In genomic region chr6:158909938-158910337, GRCh38 we compare ENCODE assay signal across 13 cellular contexts.
DNase-seq lines count a peak whose midpoint lies in the region; ATAC-seq, FAIRE-seq and TF ChIP-seq lines count a peak whose summit lies in the region.
"Had no signal": no experiment of that assay in that cellular context is flagged by ENCODE, and none has a peak within 500 bp of the region (broad histone marks: within the 10 kb centered on the region; RNA-seq: fewer than 3 reads in every experiment).

No MANE protein-coding gene starts in this region.

- no peak for ATAC-seq in stimulated activated naive CD8-positive, alpha-beta T cell treated with anti-CD3 and anti-CD28 coated beads, Interleukin-15, amount 100 ng/mL, for 72 hours
- no peak for ATAC-seq in activated naive CD8-positive, alpha-beta T cell treated with anti-CD3 and anti-CD28 coated beads, Interleukin-2, amount 50 U/mL, for 24 hours
- ATAC-seq in left lobe of liver (no peak), HG03439 (IDR thresholded peaks at IDR 0.05; ENCODE audit: unreplicated experiment) (no peak), GM18868 (IDR thresholded peaks at IDR 0.05; ENCODE audit: unreplicated experiment) (no peak), GM21529 (IDR thresholded peaks at IDR 0.05; ENCODE audit: unreplicated experiment) (no peak)
- ATAC-seq: heart right ventricle had no signal

- H3K36me3 ChIP-seq in keratinocyte (ENCODE audit: control insufficient read depth in 2 of 2, extremely low read depth in 1 of 2, insufficient read depth in 2 of 2, low read length in 2 of 2) = no peaks in the 10 kb centered on the region
- H3K36me3 ChIP-seq: heart right ventricle had no signal

- H4K20me1 ChIP-seq in keratinocyte (ENCODE audit: control insufficient read depth, extremely low read depth, insufficient read depth, low read length) = no peaks in the 10 kb centered on the region

- H3K4me2 ChIP-seq in keratinocyte (ENCODE audit: control insufficient read depth, extremely low read depth, insufficient read depth, low read depth, low read length) = peak overlapping the region; percentile 70

- no peaks in the 10 kb centered on the region for H3K79me2 ChIP-seq in keratinocyte (ENCODE audit: control insufficient read depth, insufficient read depth, low read length)

- peaks cover 6% of the 10 kb centered on the region for H3K9me3 ChIP-seq in keratinocyte (ENCODE audit: control insufficient read depth, low read depth, low read length)

- H3K27ac ChIP-seq in keratinocyte (ENCODE audit: control insufficient read depth, insufficient read depth, low read length) = peak overlapping the region; percentile 44
- H3K27ac ChIP-seq: heart right ventricle had no signal

- no peaks in the 10 kb centered on the region for H3K9me1 ChIP-seq in keratinocyte (ENCODE audit: control insufficient read depth, extremely low read depth, insufficient read depth, low read length)

- no peak for FAIRE-seq in keratinocyte (lab: Jason Lieb, UNC)
- FAIRE-seq: G401.6 had no signal

- H3K4me3 ChIP-seq in keratinocyte (ENCODE audit: control insufficient read depth in 2 of 3, extremely low read depth in 1 of 3, insufficient read depth in 2 of 3, low read depth in 1 of 3, low read length in 3 of 3) = peak overlapping the region in 1 of 3 experiments; percentile 20
- H3K4me3 ChIP-seq: heart right ventricle had no signal

- peak overlapping the region; percentile 1 for H3K4me3 Mint-ChIP-seq in stimulated activated naive CD8-positive, alpha-beta T cell treated with anti-CD3 and anti-CD28 coated beads, Interleukin-15, Interleukin-2, amounts not matched to agents 100 ng/mL and 50 ng/mL, for 24 hours
- peak overlapping the region in 1 of 2 donors; percentile 21 for H3K4me3 Mint-ChIP-seq in stimulated activated naive CD8-positive, alpha-beta T cell treated with anti-CD3 and anti-CD28 coated beads, Interleukin-15, amount 100 ng/mL, for 72 hours
- H3K4me3 Mint-ChIP-seq in activated naive CD8-positive, alpha-beta T cell treated with anti-CD3 and anti-CD28 coated beads, Interleukin-2, amount 50 U/mL, for 24 hours = no peak overlapping the region

- DNase-seq in stimulated activated naive CD8-positive, alpha-beta T cell treated with anti-CD3 and anti-CD28 coated beads, Interleukin-15, amount 100 ng/mL, for 72 hours = no peak
- DNase-seq in activated naive CD8-positive, alpha-beta T cell treated with anti-CD3 and anti-CD28 coated beads, Interleukin-2, amount 50 U/mL, for 24 hours = no peak
- DNase-seq in keratinocyte (ENCODE audit: low read depth, low spot score) = no peak
- no peak for DNase-seq in left lobe of liver (ENCODE audit: low spot score)
- DNase-seq: activated CD4-positive, CD25-positive, alpha-beta regulatory T cell treated with anti-CD3 and anti-CD28 coated beads, Interleukin-2, amount 50 U/mL, for 72 hours; activated effector memory CD4-positive, alpha-beta T cell treated with Interleukin-2 at 50 U/mL for 16 hours; heart right ventricle; SHP77 treated with DMSO at 0.1 percent for 48 hours had no signal

- no peak for TF ChIP-seq CTCF in keratinocyte (optimal IDR thresholded peaks at IDR 0.05 in 1 of 3, IDR thresholded peaks at IDR 0.05 in 1 of 3, conservative IDR thresholded peaks at IDR 0.05 in 1 of 3; ENCODE audit: extremely low read depth in 1 of 3, insufficient read depth in 2 of 3, low read length in 3 of 3)

- peaks cover 11% of the 10 kb centered on the region for H3K4me1 ChIP-seq in keratinocyte (ENCODE audit: control insufficient read depth, extremely low read depth, insufficient read depth, low read length)

- H3K9me3 Mint-ChIP-seq in stimulated activated naive CD8-positive, alpha-beta T cell treated with anti-CD3 and anti-CD28 coated beads, Interleukin-15, Interleukin-2, amounts not matched to agents 100 ng/mL and 50 ng/mL, for 24 hours = peaks cover 17% of the 10 kb centered on the region
- H3K9me3 Mint-ChIP-seq in stimulated activated naive CD8-positive, alpha-beta T cell treated with anti-CD3 and anti-CD28 coated beads, Interleukin-15, amount 100 ng/mL, for 72 hours = peaks cover 23 to 24% of the 10 kb centered on the region in 2 donors
- H3K9me3 Mint-ChIP-seq in activated naive CD8-positive, alpha-beta T cell treated with anti-CD3 and anti-CD28 coated beads, Interleukin-2, amount 50 U/mL, for 24 hours = peaks cover 21% of the 10 kb centered on the region

- dilution Hi-C loops in keratinocyte (cut with MboI; ENCODE audit: extremely low pct_ligation_motif_present, low sequenced_read_pairs) = no loop called here

- peaks cover 45% of the 10 kb centered on the region for H3K4me1 Mint-ChIP-seq in stimulated activated naive CD8-positive, alpha-beta T cell treated with anti-CD3 and anti-CD28 coated beads, Interleukin-15, Interleukin-2, amounts not matched to agents 100 ng/mL and 50 ng/mL, for 24 hours (ENCODE audit: low read depth)
- peaks cover 48% of the 10 kb centered on the region for H3K4me1 Mint-ChIP-seq in stimulated activated naive CD8-positive, alpha-beta T cell treated with anti-CD3 and anti-CD28 coated beads, Interleukin-15, amount 100 ng/mL, for 72 hours
- peaks cover 40% of the 10 kb centered on the region for H3K4me1 Mint-ChIP-seq in activated naive CD8-positive, alpha-beta T cell treated with anti-CD3 and anti-CD28 coated beads, Interleukin-2, amount 50 U/mL, for 24 hours

- peak overlapping the region; percentile 64 for H2AFZ ChIP-seq in keratinocyte (ENCODE audit: control insufficient read depth, low read length)

- H3K27me3 Mint-ChIP-seq in stimulated activated naive CD8-positive, alpha-beta T cell treated with anti-CD3 and anti-CD28 coated beads, Interleukin-15, Interleukin-2, amounts not matched to agents 100 ng/mL and 50 ng/mL, for 24 hours = no peaks in the 10 kb centered on the region
- H3K27me3 Mint-ChIP-seq in stimulated activated naive CD8-positive, alpha-beta T cell treated with anti-CD3 and anti-CD28 coated beads, Interleukin-15, amount 100 ng/mL, for 72 hours = no peaks in the 10 kb centered on the region
- H3K27me3 Mint-ChIP-seq in activated naive CD8-positive, alpha-beta T cell treated with anti-CD3 and anti-CD28 coated beads, Interleukin-2, amount 50 U/mL, for 24 hours = no peaks in the 10 kb centered on the region

- H3K27me3 ChIP-seq in keratinocyte (ENCODE audit: control insufficient read depth, extremely low read depth, insufficient read depth, low read length) = no peaks in the 10 kb centered on the region

- no peak overlapping the region for H3K27ac Mint-ChIP-seq in stimulated activated naive CD8-positive, alpha-beta T cell treated with anti-CD3 and anti-CD28 coated beads, Interleukin-15, Interleukin-2, amounts not matched to agents 100 ng/mL and 50 ng/mL, for 24 hours
- H3K27ac Mint-ChIP-seq in stimulated activated naive CD8-positive, alpha-beta T cell treated with anti-CD3 and anti-CD28 coated beads, Interleukin-15, amount 100 ng/mL, for 72 hours = no peak overlapping the region
- peak overlapping the region; percentile 41 for H3K27ac Mint-ChIP-seq in activated naive CD8-positive, alpha-beta T cell treated with anti-CD3 and anti-CD28 coated beads, Interleukin-2, amount 50 U/mL, for 24 hours

- peak overlapping the region; percentile 65 for H3K9ac ChIP-seq in keratinocyte (ENCODE audit: control insufficient read depth, extremely low read depth, insufficient read depth, low read length)

- peaks cover 13% of the 10 kb centered on the region for H3K36me3 Mint-ChIP-seq in stimulated activated naive CD8-positive, alpha-beta T cell treated with anti-CD3 and anti-CD28 coated beads, Interleukin-15, Interleukin-2, amounts not matched to agents 100 ng/mL and 50 ng/mL, for 24 hours (ENCODE audit: low read depth)
- peaks cover 9% of the 10 kb centered on the region for H3K36me3 Mint-ChIP-seq in activated naive CD8-positive, alpha-beta T cell treated with anti-CD3 and anti-CD28 coated beads, Interleukin-2, amount 50 U/mL, for 24 hours (ENCODE audit: low read depth)
